15 cellular contexts compared by ENCODE assay signal in the genomic region with DNA sequence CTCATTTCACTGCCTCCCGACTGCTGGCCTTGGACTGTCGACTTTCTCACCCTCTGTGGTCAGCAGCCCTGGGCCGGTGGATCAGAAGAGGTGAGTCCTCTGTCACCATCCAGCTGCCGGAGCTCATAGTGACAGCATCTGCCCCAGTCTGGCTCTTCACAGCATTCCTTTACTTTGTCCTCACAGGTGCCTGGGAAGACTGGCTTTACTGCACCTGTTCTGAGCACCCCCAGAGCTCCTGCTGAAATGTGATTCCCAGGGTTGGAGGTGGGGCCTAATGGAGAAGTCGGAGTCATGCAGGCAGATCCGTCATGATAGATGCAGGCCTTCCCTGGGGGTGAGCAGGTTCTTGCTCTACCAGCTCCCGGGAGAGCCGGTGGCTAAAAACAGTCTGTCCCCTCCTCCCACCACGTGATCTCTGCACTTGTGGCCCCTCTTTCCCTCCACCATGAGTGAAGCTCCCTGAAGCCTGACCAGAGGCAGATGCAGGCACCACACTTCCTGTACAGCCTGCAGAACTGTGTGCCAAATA.
DNase-seq lines count a peak whose midpoint lies in the region; ATAC-seq and TF ChIP-seq lines count a peak whose summit lies in the region.
"Had no signal": no experiment of that assay in that cellular context is flagged by ENCODE, and none has a peak within 500 bp of the region (broad histone marks: within the 10 kb centered on the region; RNA-seq: fewer than 3 reads in every experiment).

No MANE protein-coding gene starts in this region.

- H3F3A ChIP-seq in Loucy (ENCODE audit: low read depth) (no peaks in the 10 kb centered on the region), neural progenitor cell (ENCODE audit: low read depth) (no peaks in the 10 kb centered on the region)

- no peak overlapping the region for H3K4me3 Mint-ChIP-seq in central memory CD8-positive, alpha-beta T cell
- H3K4me3 Mint-ChIP-seq in neural progenitor cell = no peak overlapping the region
- H3K4me3 Mint-ChIP-seq: CD14-positive monocyte had no signal

- H3K4me2 ChIP-seq in Loucy (ENCODE audit: low read depth, low read length, poor library complexity, severe bottlenecking) = peak overlapping the region; percentile 29
- no peak overlapping the region for H3K4me2 ChIP-seq in neural progenitor cell

- H3K9me2 ChIP-seq in Loucy (replicated peaks; ENCODE audit: low read depth, low read length) = no peaks in the 10 kb centered on the region

- peak overlapping the region; percentile 58 for H3K27ac Mint-ChIP-seq in central memory CD8-positive, alpha-beta T cell (ENCODE audit: low read depth)
- peak overlapping the region; percentile 66 for H3K27ac Mint-ChIP-seq in neural progenitor cell
- H3K27ac Mint-ChIP-seq: activated T-helper 2 cell treated with anti-CD3 and anti-CD28 coated beads, Interferon-gamma antibody, Interleukin-2, Interleukin-4, amounts not matched to agents 10 μg/mL and 5 μg/mL and 100 μg/mL, durations not matched to agents 14 hours and 24 hours and 36 hours had no signal

- no peaks in the 10 kb centered on the region for H3K9me3 ChIP-seq in Loucy (ENCODE audit: insufficient read depth, low read depth, low read length)
- no peaks in the 10 kb centered on the region for H3K9me3 ChIP-seq in neural progenitor cell (ENCODE audit: low read depth)
- H3K9me3 ChIP-seq: SJSA1 had no signal

- peaks cover 18% of the 10 kb centered on the region for H3K4me1 Mint-ChIP-seq in central memory CD8-positive, alpha-beta T cell
- H3K4me1 Mint-ChIP-seq in neural progenitor cell = peaks cover 11% of the 10 kb centered on the region

- H2AFZ ChIP-seq in Loucy (ENCODE audit: low read length) (0 out of 2 replicates have a peak overlapping the region, but pooled peaks have one; percentile 13), neural progenitor cell (replicated peaks) (no peak overlapping the region)

- no peak overlapping the region for H3K9ac ChIP-seq in Loucy (ENCODE audit: low read depth, low read length, poor library complexity, severe bottlenecking)
- no peak overlapping the region for H3K9ac ChIP-seq in neural progenitor cell

- no peak for ATAC-seq in central memory CD8-positive, alpha-beta T cell (replicated peaks; ENCODE audit: extremely low read depth, poor library complexity, severe bottlenecking)

- H3K4me1 ChIP-seq in Loucy (ENCODE audit: insufficient read depth, low read length, poor library complexity, severe bottlenecking) (peaks cover 30% of the 10 kb centered on the region), neural progenitor cell (peaks cover 8% of the 10 kb centered on the region)
- H3K4me1 ChIP-seq: SJSA1 had no signal

- H4K20me1 ChIP-seq in Loucy (ENCODE audit: insufficient read depth, low read length, poor library complexity, severe bottlenecking) (no peaks in the 10 kb centered on the region), neural progenitor cell (ENCODE audit: low read depth) (no peaks in the 10 kb centered on the region)

- TF ChIP-seq CTCF in Loucy (conservative IDR thresholded peaks at IDR 0.05; ENCODE audit: low read length) = no peak
- no peak for TF ChIP-seq CTCF in neural progenitor cell (IDR thresholded peaks at IDR 0.05)

- H3K27ac ChIP-seq in neural progenitor cell = peak overlapping the region; percentile 29
- H3K27ac ChIP-seq: SJSA1 had no signal

- in situ Hi-C loops in G401 (cut with HindIII; ENCODE audit: low sequenced_read_pairs) = no loop called here

- H3K4me3 ChIP-seq in Loucy (ENCODE audit: low read length, poor library complexity, severe bottlenecking) (no peak overlapping the region), neural progenitor cell (no peak overlapping the region)
- H3K4me3 ChIP-seq: SJSA1 had no signal

- DNase-seq in G401 (ENCODE audit: low spot score) (peak; percentile 34), neural progenitor cell (ENCODE audit: low spot score) (peak; percentile 38), NCI-H1694 treated with DMSO at 0.1 percent for 48 hours (lab: John Stamatoyannopoulos, UW) (no peak), NCI-H1105 (lab: John Stamatoyannopoulos, UW) (no peak), occipital lobe (lab: John Stamatoyannopoulos, UW) (no peak)
- DNase-seq in central memory CD8-positive, alpha-beta T cell (ENCODE audit: low spot score in 2 of 2) = no peak
- DNase-seq in stimulated activated naive CD4-positive, alpha-beta T cell (lab: John Stamatoyannopoulos, UW) = no peak
- DNase-seq: activated CD4-positive, CD25-positive, alpha-beta regulatory T cell treated with anti-CD3 and anti-CD28 coated beads, Interleukin-2, amount 50 U/mL, for 72 hours; KBM-7; NCI-H2227 treated with DMSO at 0.1 percent for 48 hours; stimulated activated CD8-positive, alpha-beta memory T cell treated with anti-CD3 and anti-CD28 coated beads, Interleukin-4, amount 100 ng/mL, for 48 hours had no signal

- H3K36me3 ChIP-seq in Loucy (ENCODE audit: insufficient read depth, low read length) (no peaks in the 10 kb centered on the region), neural progenitor cell (no peaks in the 10 kb centered on the region)

- peaks cover 2% of the 10 kb centered on the region for H3K36me3 Mint-ChIP-seq in central memory CD8-positive, alpha-beta T cell (ENCODE audit: insufficient read depth)
- H3K36me3 Mint-ChIP-seq in neural progenitor cell = peaks cover 12% of the 10 kb centered on the region
- H3K36me3 Mint-ChIP-seq: CD14-positive monocyte had no signal

- no peaks in the 10 kb centered on the region for H3K27me3 Mint-ChIP-seq in central memory CD8-positive, alpha-beta T cell
- no peaks in the 10 kb centered on the region for H3K27me3 Mint-ChIP-seq in neural progenitor cell (ENCODE audit: insufficient read depth, low read depth)

- H3K79me2 ChIP-seq in Loucy (ENCODE audit: insufficient read depth, low read length) (no peaks in the 10 kb centered on the region), neural progenitor cell (ENCODE audit: low read depth) (no peaks in the 10 kb centered on the region)

- H3K9me3 Mint-ChIP-seq in central memory CD8-positive, alpha-beta T cell = no peaks in the 10 kb centered on the region
- no peaks in the 10 kb centered on the region for H3K9me3 Mint-ChIP-seq in neural progenitor cell
- H3K9me3 Mint-ChIP-seq: activated T-helper 2 cell treated with anti-CD3 and anti-CD28 coated beads, Interferon-gamma antibody, Interleukin-2, Interleukin-4, amounts not matched to agents 10 μg/mL and 5 μg/mL and 100 μg/mL, durations not matched to agents 14 hours and 24 hours and 36 hours had no signal

- H3K27me3 ChIP-seq in Loucy (ENCODE audit: insufficient read depth, low read length, poor library complexity, severe bottlenecking) (no peaks in the 10 kb centered on the region), neural progenitor cell (no peaks in the 10 kb centered on the region)
- H3K27me3 ChIP-seq: SJSA1 had no signal

Comparison
In these comparisons a context has a peak if more than half of its experiments do, and no peak if none do; other contexts are left out.
1. DNase-seq: peak in G401 (single experiment) and neural progenitor cell (single experiment); none in central memory CD8-positive, alpha-beta T cell (0 of 2), NCI-H1694 treated with DMSO at 0.1 percent for 48 hours (single experiment), NCI-H1105 (single experiment), occipital lobe (single experiment) and stimulated activated naive CD4-positive, alpha-beta T cell (0 of 6).